ENCODE assay signal across 9 cellular contexts in the genomic region with DNA sequence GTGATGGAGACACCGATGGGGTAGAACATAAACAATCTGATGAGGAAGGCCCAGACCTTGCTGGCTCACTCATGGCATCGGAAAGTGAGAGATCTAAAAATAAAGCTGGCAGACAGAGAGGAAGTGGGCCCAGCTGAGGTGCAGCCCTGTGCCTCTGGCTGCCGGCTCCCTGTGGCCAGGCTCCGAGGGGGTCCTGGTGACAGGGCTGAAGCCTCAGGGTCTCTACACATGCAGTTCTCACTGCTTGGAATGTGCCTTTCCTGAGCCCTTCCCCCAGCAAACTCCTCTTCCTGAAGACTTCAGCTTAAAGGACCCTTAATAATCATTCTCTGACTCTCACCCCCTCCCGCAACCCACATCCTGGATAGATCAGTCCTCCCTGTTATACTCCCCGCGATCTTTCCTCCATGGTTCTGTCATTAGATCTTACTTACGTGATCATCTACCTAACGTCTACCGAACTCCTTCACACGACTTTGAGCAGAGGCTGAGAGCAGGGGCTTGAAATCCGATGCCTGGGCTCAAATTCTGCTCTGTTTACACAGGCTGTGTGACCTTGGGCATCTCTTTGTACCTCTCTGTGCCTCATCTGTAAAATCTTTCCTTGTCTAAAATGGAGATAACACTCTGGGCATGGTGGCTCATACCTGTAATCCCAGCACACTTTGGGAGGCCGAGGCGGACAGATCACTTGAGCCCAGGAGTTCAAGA. TPM values are rescaled to one million over a fixed set of nuclear protein-coding genes. Genes with fewer than 3 reads are reported as not detected.
DNase-seq lines count a peak whose midpoint lies in the region; TF ChIP-seq lines count a peak whose summit lies in the region.
"Had no signal": no experiment of that assay in that cellular context is flagged by ENCODE, and none has a peak within 500 bp of the region (broad histone marks: within the 10 kb centered on the region; RNA-seq: fewer than 3 reads in every experiment).

No MANE protein-coding gene starts in this region.

- no peaks in the 10 kb centered on the region for H3K9me3 ChIP-seq in prostate gland
- H3K9me3 ChIP-seq: A549 had no signal

- H3K27ac Mint-ChIP-seq in mesothelial cell of epicardium = peak overlapping the region; percentile 75

- no peak overlapping the region for H3K27ac ChIP-seq in prostate gland
- H3K27ac ChIP-seq: A549 had no signal

- TF ChIP-seq CTCF in mesothelial cell of epicardium (IDR thresholded peaks at IDR 0.05; ENCODE audit: unreplicated experiment) = no peak
- no peak for TF ChIP-seq CTCF in prostate gland (IDR thresholded peaks at IDR 0.05)

- H3K4me3 Mint-ChIP-seq in mesothelial cell of epicardium = no peak overlapping the region

- H3K4me1 ChIP-seq in prostate gland (replicated peaks) = peaks cover 14% of the 10 kb centered on the region
- H3K4me1 ChIP-seq: A549 had no signal

- DNase-seq in NCI-H510A treated with DMSO at 0.1 percent for 48 hours (lab: John Stamatoyannopoulos, UW) = peak; percentile 26
- DNase-seq in NCI-H510A (lab: John Stamatoyannopoulos, UW) = no peak
- DNase-seq in KBM-7 = peak; percentile 91
- DNase-seq in activated CD8-positive, alpha-beta memory T cell treated with anti-CD3 and anti-CD28 coated beads, Interleukin-2, amount 50 U/mL, for 1 hour (ENCODE audit: extremely low read depth) = peak; percentile 49
- no peak for DNase-seq in mesothelial cell of epicardium (ENCODE audit: low spot score in 2 of 2, unreplicated experiment in 2 of 2)
- no peak for DNase-seq in kidney tubule cell (ENCODE audit: low spot score)
- no peak for DNase-seq in prostate gland (ENCODE audit: low spot score)
- DNase-seq in SHP77 treated with DMSO at 0.1 percent for 48 hours (lab: John Stamatoyannopoulos, UW) = no peak

- intact Hi-C loops in prostate gland (cut with DNase I) = no loop called here

- in situ Hi-C loops in KBM-7 (cut with MboI; ENCODE audit: low pct_unique_long_range_greater_than_20kb, low sequenced_read_pairs) = no loop called here

- H3K36me3 Mint-ChIP-seq in mesothelial cell of epicardium = no peaks in the 10 kb centered on the region

- no peaks in the 10 kb centered on the region for H3K9me3 Mint-ChIP-seq in mesothelial cell of epicardium

- no peaks in the 10 kb centered on the region for H3K27me3 Mint-ChIP-seq in mesothelial cell of epicardium (ENCODE audit: low read depth)

- H3K4me1 Mint-ChIP-seq in mesothelial cell of epicardium = peaks cover 55% of the 10 kb centered on the region

- H3K27me3 ChIP-seq in prostate gland (replicated peaks; ENCODE audit: insufficient read depth) = no peaks in the 10 kb centered on the region

- H3K4me3 ChIP-seq in prostate gland = no peak overlapping the region
- H3K4me3 ChIP-seq: A549 had no signal

- H3K36me3 ChIP-seq in prostate gland = no peaks in the 10 kb centered on the region

- no peak for TF ChIP-seq POLR2A in prostate gland (IDR thresholded peaks at IDR 0.05)

- 68% methylated on average over 14 of the region's 14 CpGs for WGBS in prostate gland

RNA-seq across cellular contexts. Expression of a gene that starts 33.1 kb away (rescaled TPM):
- total RNA-seq in mesothelial cell of epicardium (35.1 to 43.0 TPM (median 41.0 TPM) in 3 replicates), prostate gland (1 to 10 TPM in 1 of 2 donors, not detected in 1; 1.7 TPM)

RNA-seq across cellular contexts. Expression of a gene that starts 54.5 kb away (rescaled TPM):
- total RNA-seq in mesothelial cell of epicardium (65.9 to 67.1 TPM (median 66.9 TPM) in 3 replicates), prostate gland (10 to 100 TPM; 20.1 to 24.5 TPM)

Comparison
In these comparisons a context has a peak if more than half of its experiments do, and no peak if none do; other contexts are left out.
1. DNase-seq: peak in NCI-H510A treated with DMSO at 0.1 percent for 48 hours (single experiment), KBM-7 (single experiment) and activated CD8-positive, alpha-beta memory T cell treated with anti-CD3 and anti-CD28 coated beads, Interleukin-2, amount 50 U/mL, for 1 hour (single experiment); none in NCI-H510A (single experiment), mesothelial cell of epicardium (0 of 2), kidney tubule cell (single experiment), prostate gland (single experiment) and SHP77 treated with DMSO at 0.1 percent for 48 hours (single experiment).
2. RNA of a gene that starts 33.1 kb away (total RNA-seq): 35.1 to 43.0 TPM in mesothelial cell of epicardium; 1.7 TPM in prostate gland; every median in the first group is over 10 times any median in the second.